22 cellular contexts compared by ENCODE assay signal in genomic region chr4:186924723-186925122, GRCh38.
DNase-seq lines count a peak whose midpoint lies in the region; ATAC-seq and TF ChIP-seq lines count a peak whose summit lies in the region.
"Had no signal": no experiment of that assay in that cellular context is flagged by ENCODE, and none has a peak within 500 bp of the region (broad histone marks: within the 10 kb centered on the region; RNA-seq: fewer than 3 reads in every experiment).

No MANE protein-coding gene starts in this region.

- no peak for ATAC-seq in GM19324 (IDR thresholded peaks at IDR 0.05; ENCODE audit: low FRiP score, unreplicated experiment)
- ATAC-seq: A549 had no signal

- no peaks in the 10 kb centered on the region for H3K4me1 ChIP-seq in HEK293 (ENCODE audit: control insufficient read depth, insufficient read depth, low read length)
- H3K4me1 ChIP-seq in adipocyte (ENCODE audit: control insufficient read depth, insufficient read depth, low read length): peaks cover 33% of the 10 kb centered on the region
- peaks cover 6% of the 10 kb centered on the region for H3K4me1 ChIP-seq in smooth muscle cell (ENCODE audit: low read depth)
- H3K4me1 ChIP-seq in Caco-2: no peaks in the 10 kb centered on the region
- H3K4me1 ChIP-seq: A549 had no signal

- 70% methylated on average over 4 of the region's 4 CpGs for whole genome bisulfite sequencing in smooth muscle cell (ENCODE audit: low lambda C conversion rate)

- H3K9ac ChIP-seq in adipocyte (ENCODE audit: low read length) (peak overlapping the region; percentile 46), smooth muscle cell (ENCODE audit: low read depth) (no peak overlapping the region)
- H3K9ac ChIP-seq: GM23248 had no signal

- no peaks in the 10 kb centered on the region for H3F3A ChIP-seq in smooth muscle cell (ENCODE audit: low read depth)

- BruUV-seq in Caco-2 (replicated peaks; lab: Mats Ljungman, UMichigan): no TSS peak

- peak overlapping the region; percentile 55 for H3K4me2 ChIP-seq in smooth muscle cell
- H3K4me2 ChIP-seq: A549, PC-9 had no signal

- no peaks in the 10 kb centered on the region for H3K4me1 Mint-ChIP-seq in Caco-2 (ENCODE audit: low read depth, unreplicated experiment)
- H3K4me1 Mint-ChIP-seq: CD4-positive, CD25-positive, alpha-beta regulatory T cell had no signal

- H2AFZ ChIP-seq in smooth muscle cell (ENCODE audit: low read depth): no peak overlapping the region
- H2AFZ ChIP-seq: PC-9 had no signal

- H3K27ac Mint-ChIP-seq in Caco-2 (ENCODE audit: unreplicated experiment): no peak overlapping the region

- CTCF ChIA-PET in HEK293 (lab: Yijun Ruan, JAX): no interaction called here
- CTCF ChIA-PET in Caco-2 (lab: Charles Lee): no interaction called here

- H3K4me3 Mint-ChIP-seq in Caco-2 (ENCODE audit: unreplicated experiment): no peak overlapping the region
- H3K4me3 Mint-ChIP-seq: CD4-positive, CD25-positive, alpha-beta regulatory T cell had no signal

- no peak overlapping the region for H3K4me3 ChIP-seq in HEK293 (ENCODE audit: low read depth, low read length)
- peak overlapping the region; percentile 54 for H3K4me3 ChIP-seq in adipocyte (ENCODE audit: low read length)
- no peak overlapping the region for H3K4me3 ChIP-seq in smooth muscle cell
- H3K4me3 ChIP-seq in Caco-2 (ENCODE audit: low read depth, low read length): no peak overlapping the region
- H3K4me3 ChIP-seq: A549, GM23248, PC-9 had no signal

- POLR2A ChIA-PET in HEK293 (lab: Yijun Ruan, JAX): no interaction called here
- POLR2A ChIA-PET in Caco-2 (lab: Charles Lee): no interaction called here

- no peaks in the 10 kb centered on the region for H4K20me1 ChIP-seq in smooth muscle cell (ENCODE audit: low read depth)

- no peaks in the 10 kb centered on the region for H3K36me3 Mint-ChIP-seq in Caco-2 (ENCODE audit: insufficient read depth, unreplicated experiment)
- H3K36me3 Mint-ChIP-seq: CD4-positive, CD25-positive, alpha-beta regulatory T cell had no signal

- no peaks in the 10 kb centered on the region for H3K9me3 ChIP-seq in HEK293 (ENCODE audit: control insufficient read depth, insufficient read depth, low read depth, low read length)
- H3K9me3 ChIP-seq in adipocyte (ENCODE audit: control insufficient read depth, low read length): peaks cover 6% of the 10 kb centered on the region
- H3K9me3 ChIP-seq in smooth muscle cell (replicated peaks; ENCODE audit: low read depth): no peaks in the 10 kb centered on the region
- no peaks in the 10 kb centered on the region for H3K9me3 ChIP-seq in Caco-2
- H3K9me3 ChIP-seq: A549 had no signal

- intact Hi-C loops in Caco-2 (cut with micrococcal nuclease; ENCODE audit: unreplicated experiment): no loop called here

- H3K27me3 Mint-ChIP-seq in Caco-2 (ENCODE audit: insufficient read depth, unreplicated experiment): no peaks in the 10 kb centered on the region
- H3K27me3 Mint-ChIP-seq: CD4-positive, CD25-positive, alpha-beta regulatory T cell had no signal

- H3K36me3 ChIP-seq in HEK293 (ENCODE audit: control insufficient read depth in 2 of 2, insufficient read depth in 1 of 2, low read length in 2 of 2) (no peaks in the 10 kb centered on the region), adipocyte (ENCODE audit: control insufficient read depth, insufficient read depth, low read length, severe bottlenecking) (no peaks in the 10 kb centered on the region), smooth muscle cell (ENCODE audit: low read depth) (no peaks in the 10 kb centered on the region), Caco-2 (ENCODE audit: control insufficient read depth, insufficient read depth, low read length) (no peaks in the 10 kb centered on the region)

- no peak overlapping the region for H3K27ac ChIP-seq in HEK293 (ENCODE audit: extremely low read depth, low read depth, low read length)
- H3K27ac ChIP-seq in smooth muscle cell (ENCODE audit: low read depth): peak overlapping the region; percentile 65
- H3K27ac ChIP-seq: A549, GM23248, PC-9 had no signal

- H3K27me3 ChIP-seq in adipocyte (replicated peaks; ENCODE audit: control insufficient read depth, insufficient read depth, low read length) (no peaks in the 10 kb centered on the region), smooth muscle cell (ENCODE audit: low read depth) (no peaks in the 10 kb centered on the region), Caco-2 (replicated peaks; ENCODE audit: control insufficient read depth, insufficient read depth, low read length) (no peaks in the 10 kb centered on the region)

- TF ChIP-seq CTCF in HEK293 (tag by site-specific recombination; IDR thresholded peaks at IDR 0.05) (no peak), smooth muscle cell (IDR thresholded peaks at IDR 0.05; ENCODE audit: borderline replicate concordance, insufficient read depth, poor library complexity, severe bottlenecking) (no peak), Caco-2 (IDR thresholded peaks at IDR 0.05; ENCODE audit: insufficient read depth in 1 of 2, low read depth in 1 of 2, low read length in 1 of 2, severe bottlenecking in 1 of 2, unreplicated experiment in 1 of 2) (no peak)

- no peaks in the 10 kb centered on the region for H3K9me3 Mint-ChIP-seq in Caco-2 (ENCODE audit: unreplicated experiment)

- DNase-seq in adipocyte (ENCODE audit: low read depth) (no peak), fibroblast of peridontal ligament (ENCODE audit: extremely low read depth) (peak; percentile 48), smooth muscle cell (lab: John Stamatoyannopoulos, UW; ENCODE audit: unreplicated experiment) (no peak), Caco-2 (no peak), islet precursor cell (no peak)
- DNase-seq: CD4-positive, CD25-positive, alpha-beta regulatory T cell; DMS79; GM23248; HCEC 1CT; KG1; NCI-H1105; NCI-H146; NCI-H2029 treated with DMSO at 0.1 percent for 48 hours; NCI-H2171 treated with DMSO at 0.1 percent for 48 hours; NCI-H446; NCI-H526 treated with DMSO at 0.1 percent for 48 hours; PC-9; RPMI8226; SHP77 had no signal

- H3K79me2 ChIP-seq in smooth muscle cell (ENCODE audit: low read depth): no peaks in the 10 kb centered on the region

TF ChIP-seq in HEK293, 187 proteins besides CTCF, POLR2A, EP300 and RAD21:
- TF ChIP-seq ZSCAN4 (tag by site-specific recombination; IDR thresholded peaks at IDR 0.05) (peak; percentile 100), ZBTB44 (tag by site-specific recombination; IDR thresholded peaks at IDR 0.05) (no peak), ZXDB (tag by site-specific recombination; IDR thresholded peaks at IDR 0.05) (no peak)
